22 cellular contexts compared by ENCODE assay signal in genomic region chr15:91780387-91780786, GRCh38.
"Had no signal": no experiment of that assay in that cellular context is flagged by ENCODE, and none has a peak within 500 bp of the region (broad histone marks: within the 10 kb centered on the region; RNA-seq: fewer than 3 reads in every experiment).

No MANE protein-coding gene starts in this region.

- FAIRE-seq: colon, kidney had no signal

- H3K36me3 ChIP-seq: gastrocnemius medialis, heart left ventricle, spleen, upper lobe of left lung had no signal

- H3K27ac Mint-ChIP-seq: activated CD4-positive, alpha-beta T cell treated with anti-CD3 and anti-CD28 coated beads, Interleukin-2, amount 10 ng/mL, durations not matched to agents 7 days and 5 days; activated CD8-positive, alpha-beta T cell treated with anti-CD3 and anti-CD28 coated beads, Interleukin-2, amount 10 ng/mL, durations not matched to agents 7 days and 5 days; activated naive CD4-positive, alpha-beta T cell treated with anti-CD3 and anti-CD28 coated beads for 36 hours; activated T-cell treated with anti-CD3 and anti-CD28 coated beads, Interleukin-2, amount 50 U/mL, for 24 hours; activated T-helper 2 cell treated with anti-CD3 and anti-CD28 coated beads, Interferon-gamma antibody, Interleukin-2, Interleukin-4, amounts not matched to agents 10 μg/mL and 5 μg/mL and 100 μg/mL, durations not matched to agents 14 hours and 24 hours and 36 hours; nephron progenitor cell; stimulated activated memory B cell treated with anti-CD40 and anti-IgM and Interleukin-4, amounts not matched to agents 10 μg/mL and 1 μg/mL and 100 μg/mL, for 72 hours had no signal

- H3K27me3 Mint-ChIP-seq: stimulated activated memory B cell treated with anti-CD40 and anti-IgM and Interleukin-4, amounts not matched to agents 10 μg/mL and 1 μg/mL and 100 μg/mL, for 72 hours had no signal

- H3K4me1 Mint-ChIP-seq: activated CD4-positive, alpha-beta T cell treated with anti-CD3 and anti-CD28 coated beads, Interleukin-2, amount 10 ng/mL, durations not matched to agents 7 days and 5 days; stimulated activated memory B cell treated with anti-CD40 and anti-IgM and Interleukin-4, amounts not matched to agents 10 μg/mL and 1 μg/mL and 100 μg/mL, for 72 hours had no signal

- H3K9me3 Mint-ChIP-seq: activated CD4-positive, alpha-beta T cell treated with anti-CD3 and anti-CD28 coated beads, Interleukin-2, amount 10 ng/mL, durations not matched to agents 7 days and 5 days; activated naive CD4-positive, alpha-beta T cell treated with anti-CD3 and anti-CD28 coated beads for 36 hours; activated T-cell treated with anti-CD3 and anti-CD28 coated beads, Interleukin-2, amount 50 U/mL, for 24 hours; activated T-helper 2 cell treated with anti-CD3 and anti-CD28 coated beads, Interferon-gamma antibody, Interleukin-2, Interleukin-4, amounts not matched to agents 10 μg/mL and 5 μg/mL and 100 μg/mL, durations not matched to agents 14 hours and 24 hours and 36 hours; brain; nephron progenitor cell; stimulated activated memory B cell treated with anti-CD40 and anti-IgM and Interleukin-4, amounts not matched to agents 10 μg/mL and 1 μg/mL and 100 μg/mL, for 72 hours had no signal

- H3K4me3 Mint-ChIP-seq: activated CD4-positive, alpha-beta T cell treated with anti-CD3 and anti-CD28 coated beads, Interleukin-2, amount 10 ng/mL, durations not matched to agents 7 days and 5 days; activated CD8-positive, alpha-beta T cell treated with anti-CD3 and anti-CD28 coated beads, Interleukin-2, amount 10 ng/mL, durations not matched to agents 7 days and 5 days; activated naive CD4-positive, alpha-beta T cell treated with anti-CD3 and anti-CD28 coated beads for 36 hours; activated T-cell treated with anti-CD3 and anti-CD28 coated beads, Interleukin-2, amount 50 U/mL, for 24 hours; brain; nephron progenitor cell; stimulated activated memory B cell treated with anti-CD40 and anti-IgM and Interleukin-4, amounts not matched to agents 10 μg/mL and 1 μg/mL and 100 μg/mL, for 72 hours had no signal

- H3K36me3 Mint-ChIP-seq: brain; stimulated activated memory B cell treated with anti-CD40 and anti-IgM and Interleukin-4, amounts not matched to agents 10 μg/mL and 1 μg/mL and 100 μg/mL, for 72 hours had no signal

- DNase-seq: activated CD4-positive, alpha-beta T cell treated with anti-CD3 and anti-CD28 coated beads, Interleukin-2, amount 10 ng/mL, durations not matched to agents 7 days and 5 days; activated CD8-positive, alpha-beta T cell treated with anti-CD3 and anti-CD28 coated beads, Interleukin-2, amount 10 ng/mL, durations not matched to agents 7 days and 5 days; activated naive CD4-positive, alpha-beta T cell treated with anti-CD3 and anti-CD28 coated beads for 36 hours; activated T-cell treated with anti-CD3 and anti-CD28 coated beads, Interleukin-2, amount 50 U/mL, for 24 hours; anterior cingulate cortex; central memory CD4-positive, alpha-beta T cell; erythroblast; gastrocnemius medialis; heart left ventricle; kidney; midbrain; nephron progenitor cell; occipital lobe; retina; spleen; stimulated activated CD4-positive, alpha-beta T cell treated with anti-CD3 and anti-CD28 coated beads, Interleukin-4, amount 100 ng/mL, for 4 hours; testis; upper lobe of left lung had no signal

- H3K27me3 ChIP-seq: testis, upper lobe of left lung had no signal

- H3K4me3 ChIP-seq: gastrocnemius medialis, heart left ventricle, spleen, testis, upper lobe of left lung had no signal
